21 cellular contexts compared by ENCODE assay signal in genomic region chr5:150234606-150235547, GRCh38.
A peak's percentile ranks its signal among the peaks of the same experiment; 100 is the strongest.
DNase-seq lines count a peak whose midpoint lies in the region; ATAC-seq and FAIRE-seq lines count a peak whose summit lies in the region.
"Had no signal": no experiment of that assay in that cellular context is flagged by ENCODE, and none has a peak within 500 bp of the region (broad histone marks: within the 10 kb centered on the region; RNA-seq: fewer than 3 reads in every experiment).

No MANE protein-coding gene starts in this region.

- FAIRE-seq in RCC 7860 (lab: Jason Lieb, UNC), result no peak
- FAIRE-seq: A549 had no signal

- DNase-seq in SIG-M5 treated with dmso at 0.1 percent for 504 hours (lab: John Stamatoyannopoulos, UW; ENCODE audit: unreplicated experiment) (peak; percentile 19), SIG-M5 (lab: John Stamatoyannopoulos, UW) (no peak), MV-4-11 (lab: John Stamatoyannopoulos, UW) (peak; percentile 63), globus pallidus (ENCODE audit: low spot score) (peak; percentile 26), superior temporal gyrus (ENCODE audit: extremely low spot score) (peak; percentile 38), RCC 7860 (ENCODE audit: low spot score) (no peak), NK-92 (lab: John Stamatoyannopoulos, UW; ENCODE audit: unreplicated experiment) (no peak)
- DNase-seq: activated CD8-positive, alpha-beta T cell treated with anti-CD3 and anti-CD28 coated beads for 36 hours; activated naive CD8-positive, alpha-beta T cell treated with anti-CD3 and anti-CD28 coated beads, Interleukin-2, amount 10 ng/mL, durations not matched to agents 7 days and 5 days; activated T-cell treated with anti-CD3 and anti-CD28 coated beads, Interleukin-2, amount 50 U/mL, for 48 hours; CD4-positive, CD25-positive, alpha-beta regulatory T cell; DND-41; erythroblast; left ventricle myocardium inferior; NCI-H2029 treated with DMSO at 0.1 percent for 48 hours; psoas muscle; stimulated activated naive CD4-positive, alpha-beta T cell; T-helper 1 cell; transverse colon had no signal

- ATAC-seq in HG03457 (IDR thresholded peaks at IDR 0.05; ENCODE audit: unreplicated experiment), result no peak
- ATAC-seq: A549; activated CD8-positive, alpha-beta T cell treated with anti-CD3 and anti-CD28 coated beads for 36 hours; psoas muscle had no signal

Comparison
In these comparisons a context has a peak if more than half of its experiments do, and no peak if none do; other contexts are left out.
1. DNase-seq: peak in SIG-M5 treated with dmso at 0.1 percent for 504 hours (single experiment), MV-4-11 (single experiment), globus pallidus (single experiment) and superior temporal gyrus (single experiment); none in SIG-M5 (single experiment), RCC 7860 (single experiment) and NK-92 (single experiment).